In the genomic region with DNA sequence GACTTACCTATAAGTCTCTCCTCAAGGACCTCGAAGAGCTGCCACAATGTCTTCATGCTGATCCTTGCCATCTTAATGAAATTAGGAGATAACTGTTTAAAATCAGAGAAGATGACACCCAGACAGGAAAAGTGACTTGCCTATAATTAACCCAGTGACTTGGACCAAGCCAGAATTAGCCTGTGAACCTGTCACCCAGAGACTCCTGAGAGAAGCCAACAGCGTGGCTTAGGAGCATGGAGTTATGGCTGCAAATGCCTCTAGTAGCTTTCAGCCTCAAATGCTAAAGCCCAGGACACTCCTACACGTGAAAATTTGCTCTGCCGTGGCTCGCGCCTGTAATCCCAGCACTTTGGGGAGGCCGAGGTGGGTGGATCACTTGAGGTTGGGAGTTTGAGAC, we compare ENCODE assay signal across 37 cellular contexts.
"Had no signal": no experiment of that assay in that cellular context is flagged by ENCODE, and none has a peak within 500 bp of the region (broad histone marks: within the 10 kb centered on the region; RNA-seq: fewer than 3 reads in every experiment).

No MANE protein-coding gene starts in this region.

- H3K27ac ChIP-seq: adrenal gland, body of pancreas, brain microvascular endothelial cell, breast epithelium, WERI-Rb-1 had no signal

- DNase-seq: activated CD4-positive, alpha-beta memory T cell treated with anti-CD3 and anti-CD28 coated beads, Interleukin-2, amount 10 ng/mL, durations not matched to agents 7 days and 5 days; activated CD4-positive, alpha-beta T cell treated with anti-CD3 and anti-CD28 coated beads for 1 hour; activated CD4-positive, alpha-beta T cell treated with anti-CD3 and anti-CD28 coated beads for 36 hours; activated CD4-positive, alpha-beta T cell treated with anti-CD3 and anti-CD28 coated beads for 48 hours; activated CD4-positive, alpha-beta T cell treated with anti-CD3 and anti-CD28 coated beads, Interleukin-2, amount 10 ng/mL, durations not matched to agents 7 days and 5 days; activated CD4-positive, alpha-beta T cell treated with anti-CD3 and anti-CD28 coated beads, Interleukin-2, amount 50 U/mL, for 48 hours; activated CD4-positive, CD25-positive, alpha-beta regulatory T cell; activated CD8-positive, alpha-beta memory T cell treated with anti-CD3 and anti-CD28 coated beads, Interleukin-2, amount 50 U/mL, for 4 hours; activated effector memory CD4-positive, alpha-beta T cell treated with anti-CD3 and anti-CD28 coated beads, Interleukin-2, amount 50 U/mL, for 16 hours; activated gamma-delta T cell treated with Interleukin-2 at 50 U/mL for 16 hours; activated naive CD4-positive, alpha-beta T cell; activated naive CD4-positive, alpha-beta T cell treated with anti-CD3 and anti-CD28 coated beads for 36 hours; activated naive CD4-positive, alpha-beta T cell treated with anti-CD3 and anti-CD28 coated beads, Interleukin-2, amount 50 U/mL, for 16 hours; activated naive CD8-positive, alpha-beta T cell treated with anti-CD3 and anti-CD28 coated beads for 36 hours; activated T-cell treated with anti-CD3 and anti-CD28 coated beads for 4 hours; activated T-cell treated with anti-CD3 and anti-CD28 coated beads, Interleukin-2, amount 50 U/mL, for 1 hour; activated T-cell treated with anti-CD3 and anti-CD28 coated beads, Interleukin-2, amount 50 U/mL, for 4 hours; activated T-cell treated with anti-CD3 and anti-CD28 coated beads, Interleukin-2, amount 50 U/mL, for 72 hours; adrenal gland; amniotic stem cell; aorta; body of pancreas; brain microvascular endothelial cell; central memory CD4-positive, alpha-beta T cell; SW 1271; T-helper 1 cell; T-helper 2 cell; T-helper 9 cell; WERI-Rb-1 had no signal

- H3K4me1 ChIP-seq: adrenal gland, body of pancreas, breast epithelium had no signal

- H3K36me3 ChIP-seq: adrenal gland, brain microvascular endothelial cell, breast epithelium had no signal

- H3K9me3 Mint-ChIP-seq: activated CD4-positive, alpha-beta memory T cell treated with anti-CD3 and anti-CD28 coated beads, Interleukin-2, amount 10 ng/mL, durations not matched to agents 7 days and 5 days; activated naive CD4-positive, alpha-beta T cell treated with anti-CD3 and anti-CD28 coated beads for 36 hours; activated naive CD4-positive, alpha-beta T cell treated with anti-CD3 and anti-CD28 coated beads, Interleukin-2, amount 50 U/mL, for 72 hours; activated naive CD8-positive, alpha-beta T cell treated with anti-CD3 and anti-CD28 coated beads for 36 hours; activated T-cell treated with anti-CD3 and anti-CD28 coated beads, Interleukin-2, amount 50 U/mL, for 4 hours; activated T-cell treated with anti-CD3 and anti-CD28 coated beads, Interleukin-2, amount 50 U/mL, for 72 hours; activated T-helper 1 cell treated with anti-CD3 and anti-CD28 coated beads, Interleukin-12 subunit alpha, Interleukin-12 subunit beta, Interleukin-2, Interleukin-4 antibody, amounts not matched to agents 30 ng/mL and 10 ng/mL and 1 ng/mL, durations not matched to agents 14 hours and 24 hours and 36 hours; activated T-helper 17 cell treated with anti-CD3 and anti-CD28 coated beads, Interleukin-2, amount 50 U/mL, for 72 hours; T-helper 1 cell treated with Interleukin-12 subunit alpha and Interleukin-12 subunit beta and Interleukin-4 antibody, amounts not matched to agents 30 μg/mL and 1 μg/mL, for 36 hours; T-helper 2 cell treated with Interferon-gamma antibody and Interleukin-4, amounts not matched to agents 5 μg/mL and 100 μg/mL, for 36 hours had no signal

- H3K36me3 Mint-ChIP-seq: activated naive CD4-positive, alpha-beta T cell treated with anti-CD3 and anti-CD28 coated beads, Interleukin-2, amount 50 U/mL, for 72 hours; activated naive CD8-positive, alpha-beta T cell treated with anti-CD3 and anti-CD28 coated beads for 36 hours had no signal

- H3K4me3 Mint-ChIP-seq: activated CD4-positive, alpha-beta memory T cell treated with anti-CD3 and anti-CD28 coated beads, Interleukin-2, amount 10 ng/mL, durations not matched to agents 7 days and 5 days; activated CD4-positive, alpha-beta T cell treated with anti-CD3 and anti-CD28 coated beads for 36 hours; activated CD4-positive, alpha-beta T cell treated with anti-CD3 and anti-CD28 coated beads, Interleukin-2, amount 10 ng/mL, durations not matched to agents 7 days and 5 days; activated naive CD4-positive, alpha-beta T cell treated with anti-CD3 and anti-CD28 coated beads for 36 hours; activated naive CD8-positive, alpha-beta T cell treated with anti-CD3 and anti-CD28 coated beads for 36 hours; activated T-cell treated with anti-CD3 and anti-CD28 coated beads, Interleukin-2, amount 50 U/mL, for 4 hours; activated T-cell treated with anti-CD3 and anti-CD28 coated beads, Interleukin-2, amount 50 U/mL, for 72 hours; activated T-helper 1 cell treated with anti-CD3 and anti-CD28 coated beads, Interleukin-12 subunit alpha, Interleukin-12 subunit beta, Interleukin-2, Interleukin-4 antibody, amounts not matched to agents 30 ng/mL and 10 ng/mL and 1 ng/mL, durations not matched to agents 14 hours and 24 hours and 36 hours; activated T-helper 17 cell treated with anti-CD3 and anti-CD28 coated beads, Interleukin-2, amount 50 U/mL, for 72 hours; T-helper 1 cell treated with Interleukin-12 subunit alpha and Interleukin-12 subunit beta and Interleukin-4 antibody, amounts not matched to agents 30 μg/mL and 1 μg/mL, for 36 hours; T-helper 2 cell treated with Interferon-gamma antibody and Interleukin-4, amounts not matched to agents 5 μg/mL and 100 μg/mL, for 36 hours; WTC11 had no signal

- H3K27me3 ChIP-seq: adrenal gland, body of pancreas, brain microvascular endothelial cell, breast epithelium had no signal

- H3K4me1 Mint-ChIP-seq: activated CD4-positive, alpha-beta memory T cell treated with anti-CD3 and anti-CD28 coated beads, Interleukin-2, amount 10 ng/mL, durations not matched to agents 7 days and 5 days; activated CD4-positive, alpha-beta T cell treated with anti-CD3 and anti-CD28 coated beads for 36 hours; activated CD4-positive, alpha-beta T cell treated with anti-CD3 and anti-CD28 coated beads, Interleukin-2, amount 10 ng/mL, durations not matched to agents 7 days and 5 days; activated naive CD8-positive, alpha-beta T cell treated with anti-CD3 and anti-CD28 coated beads for 36 hours; activated T-helper 17 cell treated with anti-CD3 and anti-CD28 coated beads, Interleukin-2, amount 50 U/mL, for 72 hours had no signal

- H3K27ac Mint-ChIP-seq: activated CD4-positive, alpha-beta memory T cell treated with anti-CD3 and anti-CD28 coated beads, Interleukin-2, amount 10 ng/mL, durations not matched to agents 7 days and 5 days; activated CD4-positive, alpha-beta T cell treated with anti-CD3 and anti-CD28 coated beads for 36 hours; activated CD4-positive, alpha-beta T cell treated with anti-CD3 and anti-CD28 coated beads, Interleukin-2, amount 10 ng/mL, durations not matched to agents 7 days and 5 days; activated naive CD4-positive, alpha-beta T cell treated with anti-CD3 and anti-CD28 coated beads for 36 hours; activated naive CD4-positive, alpha-beta T cell treated with anti-CD3 and anti-CD28 coated beads, Interleukin-2, amount 50 U/mL, for 72 hours; activated naive CD8-positive, alpha-beta T cell treated with anti-CD3 and anti-CD28 coated beads for 36 hours; activated T-cell treated with anti-CD3 and anti-CD28 coated beads, Interleukin-2, amount 50 U/mL, for 72 hours; activated T-helper 1 cell treated with anti-CD3 and anti-CD28 coated beads, Interleukin-12 subunit alpha, Interleukin-12 subunit beta, Interleukin-2, Interleukin-4 antibody, amounts not matched to agents 30 ng/mL and 10 ng/mL and 1 ng/mL, durations not matched to agents 14 hours and 24 hours and 36 hours; activated T-helper 17 cell treated with anti-CD3 and anti-CD28 coated beads, Interleukin-2, amount 50 U/mL, for 72 hours; T-helper 1 cell treated with Interleukin-12 subunit alpha and Interleukin-12 subunit beta and Interleukin-4 antibody, amounts not matched to agents 30 μg/mL and 1 μg/mL, for 36 hours; T-helper 2 cell treated with Interferon-gamma antibody and Interleukin-4, amounts not matched to agents 5 μg/mL and 100 μg/mL, for 36 hours had no signal

- H3K27me3 Mint-ChIP-seq: activated CD4-positive, alpha-beta memory T cell treated with anti-CD3 and anti-CD28 coated beads, Interleukin-2, amount 10 ng/mL, durations not matched to agents 7 days and 5 days; activated CD4-positive, alpha-beta T cell treated with anti-CD3 and anti-CD28 coated beads, Interleukin-2, amount 10 ng/mL, durations not matched to agents 7 days and 5 days; activated T-helper 17 cell treated with anti-CD3 and anti-CD28 coated beads, Interleukin-2, amount 50 U/mL, for 72 hours had no signal

- H3K9me3 ChIP-seq: adrenal gland, body of pancreas, breast epithelium had no signal

- ATAC-seq: activated CD4-positive, alpha-beta T cell treated with anti-CD3 and anti-CD28 coated beads for 36 hours; activated CD4-positive, CD25-positive, alpha-beta regulatory T cell treated with anti-CD3 and anti-CD28 coated beads, Interleukin-2, amount 50 U/mL, for 24 hours; activated naive CD4-positive, alpha-beta T cell treated with anti-CD3 and anti-CD28 coated beads, Interleukin-2, amount 50 U/mL, for 72 hours; activated T-cell treated with anti-CD3 and anti-CD28 coated beads, Interleukin-2, amount 50 U/mL, for 4 hours; activated T-cell treated with anti-CD3 and anti-CD28 coated beads, Interleukin-2, amount 50 U/mL, for 72 hours; activated T-helper 17 cell treated with anti-CD3 and anti-CD28 coated beads, Interleukin-2, amount 50 U/mL, for 72 hours; body of pancreas; WTC11 had no signal

- H3K4me3 ChIP-seq: adrenal gland, body of pancreas, breast epithelium had no signal
